In genomic region chr3:169147246-169148008, GRCh38 we compare ENCODE assay signal across 8 cellular contexts.
A peak's percentile ranks its signal among the peaks of the same experiment; 100 is the strongest.
DNase-seq lines count a peak whose midpoint lies in the region; ATAC-seq and TF ChIP-seq lines count a peak whose summit lies in the region.

No MANE protein-coding gene starts in this region.

- H3K4me1 ChIP-seq in RWPE2 (ENCODE audit: insufficient read depth, poor library complexity, severe bottlenecking) (peaks cover 17% of the 10 kb centered on the region), duodenal mucosa (ENCODE audit: control insufficient read depth in 1 of 2, insufficient read depth in 2 of 2, low read length in 2 of 2) (peaks cover 4 to 37% of the 10 kb centered on the region in 2 donors), liver (ENCODE audit: control insufficient read depth in 4 of 4, insufficient read depth in 4 of 4, low read length in 3 of 4) (peaks cover 12 to 25% (median 21%) of the 10 kb centered on the region in 4 donors), subcutaneous abdominal adipose tissue (ENCODE audit: control insufficient read depth in 5 of 5, insufficient read depth in 5 of 5, low read length in 5 of 5) (peaks cover 0 to 24% (median 21%) of the 10 kb centered on the region in 5 donors)

- TF ChIP-seq CTCF in BJ (IDR thresholded peaks at IDR 0.05; ENCODE audit: insufficient read depth, low read depth, low read length): no peak
- no peak for TF ChIP-seq CTCF in HL-60 (IDR thresholded peaks at IDR 0.05; ENCODE audit: insufficient read depth, low read length)
- no peak for TF ChIP-seq CTCF in RWPE2 (IDR thresholded peaks at IDR 0.05; ENCODE audit: poor library complexity, severe bottlenecking)
- TF ChIP-seq CTCF in liver (IDR thresholded peaks at IDR 0.05; ENCODE audit: low read depth, low read length, missing input control): no peak

- H3K27ac ChIP-seq in HL-60 (replicated peaks) (no peak overlapping the region), RWPE2 (ENCODE audit: poor library complexity, severe bottlenecking) (peak overlapping the region; percentile 39), duodenal mucosa (ENCODE audit: low read depth, low read length) (peak overlapping the region; percentile 84), liver (ENCODE audit: low read depth in 1 of 2, low read length in 2 of 2) (peak overlapping the region in 1 of 2 donors; percentile 44), subcutaneous abdominal adipose tissue (ENCODE audit: low read depth, low read length) (peak overlapping the region; percentile 78)

- ATAC-seq in RWPE2 (ENCODE audit: low read depth): peak; percentile 61
- ATAC-seq in GM19328 (IDR thresholded peaks at IDR 0.05; ENCODE audit: unreplicated experiment): no peak
- no peak for ATAC-seq in HG03571 (IDR thresholded peaks at IDR 0.05; ENCODE audit: unreplicated experiment)

- H3K9me3 ChIP-seq in RWPE2 (ENCODE audit: severe bottlenecking) (no peaks in the 10 kb centered on the region), duodenal mucosa (ENCODE audit: control insufficient read depth in 1 of 2, low read length in 2 of 2) (no peaks in the 10 kb centered on the region), liver (ENCODE audit: control insufficient read depth in 4 of 4, low read length in 3 of 4) (no peaks in the 10 kb centered on the region), subcutaneous abdominal adipose tissue (ENCODE audit: control insufficient read depth in 5 of 5, low read length in 5 of 5) (peaks cover 0 to 6% (median 0%) of the 10 kb centered on the region in 5 donors)

- POLR2A ChIA-PET in BJ (lab: Charles Lee): interaction anchor here (0.6 kb wide), 1 partner anchor 77 kb away, joined by 5 read pairs; no protein-coding TSS in a partner anchor

- TF ChIP-seq RAD21 in liver (IDR thresholded peaks at IDR 0.05): peak in 1 of 2 donors; percentile 8

- CTCF ChIA-PET in BJ (lab: Yijun Ruan, JAX): interaction anchor here (0.8 to 2.7 kb wide), 4 partner anchors 29 to 521 kb away, joined by 3 to 25 read pairs (median 4); no protein-coding TSS in a partner anchor

- H3K4me3 ChIP-seq in BJ (ENCODE audit: low read depth, low read length) (peak overlapping the region; percentile 72), HL-60 (replicated peaks; ENCODE audit: insufficient read depth, low read length) (0 out of 2 replicates have a peak overlapping the region, but pooled peaks have one; percentile 2), RWPE2 (ENCODE audit: severe bottlenecking) (peak overlapping the region; percentile 75), duodenal mucosa (ENCODE audit: low read depth in 1 of 2, low read length in 2 of 2) (peak overlapping the region; percentile 77 to 88), liver (ENCODE audit: low read depth in 1 of 3, low read length in 3 of 3) (peak overlapping the region in 2 of 3 donors; percentile 39 to 42), subcutaneous abdominal adipose tissue (ENCODE audit: low read depth in 1 of 5, low read length in 5 of 5) (peak overlapping the region; percentile 41 to 70 (median 63))

- H3K9ac ChIP-seq in duodenal mucosa (ENCODE audit: low read depth in 1 of 2, low read length in 2 of 2) (peak overlapping the region; percentile 73 to 80), liver (ENCODE audit: low read depth in 1 of 2, low read length in 2 of 2) (peak overlapping the region in 1 of 2 donors; percentile 32), subcutaneous abdominal adipose tissue (ENCODE audit: low read length in 5 of 5) (peak overlapping the region in 3 of 5 donors; percentile 64 to 81 (median 68))

- H3K27me3 ChIP-seq in BJ (ENCODE audit: control insufficient read depth, insufficient read depth, low read length) (no peaks in the 10 kb centered on the region), HL-60 (ENCODE audit: insufficient read depth, poor library complexity, severe bottlenecking) (peaks cover 67% of the 10 kb centered on the region), RWPE2 (ENCODE audit: insufficient read depth, poor library complexity, severe bottlenecking) (no peaks in the 10 kb centered on the region), duodenal mucosa (ENCODE audit: control insufficient read depth in 1 of 2, insufficient read depth in 2 of 2, low read length in 2 of 2) (peaks cover 17 to 39% of the 10 kb centered on the region in 2 donors), liver (ENCODE audit: control insufficient read depth in 4 of 4, insufficient read depth in 4 of 4, low read length in 3 of 4) (peaks cover 3 to 36% (median 16%) of the 10 kb centered on the region in 4 donors), subcutaneous abdominal adipose tissue (ENCODE audit: control insufficient read depth in 5 of 5, insufficient read depth in 4 of 5, low read length in 5 of 5) (peaks cover 21 to 46% (median 42%) of the 10 kb centered on the region in 5 donors)

- H3K36me3 ChIP-seq in BJ (ENCODE audit: control insufficient read depth, insufficient read depth, low read length) (no peaks in the 10 kb centered on the region), RWPE2 (ENCODE audit: low read depth) (peaks cover 8% of the 10 kb centered on the region; the same call in 1 of the 2 replicates), duodenal mucosa (ENCODE audit: control insufficient read depth in 1 of 2, insufficient read depth in 2 of 2, low read length in 2 of 2) (peaks cover 0 to 4% of the 10 kb centered on the region in 2 donors), liver (ENCODE audit: control insufficient read depth in 4 of 4, insufficient read depth in 3 of 4, low read depth in 1 of 4, low read length in 3 of 4) (no peaks in the 10 kb centered on the region), subcutaneous abdominal adipose tissue (ENCODE audit: control insufficient read depth in 5 of 5, insufficient read depth in 5 of 5, low read length in 5 of 5) (no peaks in the 10 kb centered on the region)

- WGBS in liver: 1% methylated on average over 29 of the region's 29 CpGs

- DNase-seq in BJ (ENCODE audit: low read depth) (no peak), HL-60 (ENCODE audit: low read depth in 1 of 2, low spot score in 1 of 2) (no peak), RWPE2 (ENCODE audit: low spot score) (peak; percentile 64)

TF ChIP-seq in liver, 16 proteins besides CTCF, POLR2A, EP300 and RAD21:
- TF ChIP-seq EGR1 (IDR thresholded peaks at IDR 0.05; ENCODE audit: low read depth in 2 of 2) (no peak), MAX (IDR thresholded peaks at IDR 0.05) (peak; percentile 49), GABPA (IDR thresholded peaks at IDR 0.05 in 1 of 2, conservative IDR thresholded peaks at IDR 0.05 in 1 of 2) (no peak), TAF1 (conservative IDR thresholded peaks at IDR 0.05) (no peak), FOXA1 (IDR thresholded peaks at IDR 0.05) (no peak)

Comparison
In these comparisons a context has a peak if more than half of its experiments do, and no peak if none do; other contexts are left out.
1. H3K4me3 ChIP-seq: peak in every context shown above with its lines; median percentile 82 in duodenal mucosa; 75 in RWPE2; 72 in BJ; 63 in subcutaneous abdominal adipose tissue; 40 in liver; 2 in HL-60.